8 cellular contexts compared by ENCODE assay signal in genomic region chr15:92097473-92098178, GRCh38.
DNase-seq lines count a peak whose midpoint lies in the region; ATAC-seq and TF ChIP-seq lines count a peak whose summit lies in the region.

No MANE protein-coding gene starts in this region.

- H2AFZ ChIP-seq in mesenchymal stem cell (ENCODE audit: low read depth, low read length), result no peak overlapping the region

- peak overlapping the region; percentile 23 for H3K4me2 ChIP-seq in mesenchymal stem cell (ENCODE audit: low read length, poor library complexity, severe bottlenecking)

- H3K79me1 ChIP-seq in mesenchymal stem cell (replicated peaks; ENCODE audit: low read length, poor library complexity, severe bottlenecking), result no peaks in the 10 kb centered on the region

- H2AK5ac ChIP-seq in mesenchymal stem cell (ENCODE audit: low read length, severe bottlenecking), result no peak overlapping the region

- H3K18ac ChIP-seq in mesenchymal stem cell (ENCODE audit: low read depth in 1 of 2, low read length in 2 of 2), result no peak overlapping the region

- H3K9ac ChIP-seq in mesenchymal stem cell (ENCODE audit: low read length), result no peak overlapping the region

- H2BK15ac ChIP-seq in mesenchymal stem cell (ENCODE audit: low read depth, poor library complexity, severe bottlenecking), result no peak overlapping the region

- no peak overlapping the region for H3K4ac ChIP-seq in mesenchymal stem cell (ENCODE audit: low read depth in 1 of 2, low read length in 2 of 2)

- H3K27ac ChIP-seq in mesenchymal stem cell (ENCODE audit: low read length, poor library complexity, severe bottlenecking) (no peak overlapping the region), testis (no peak overlapping the region)

- H2BK5ac ChIP-seq in mesenchymal stem cell (ENCODE audit: low read depth, low read length, poor library complexity, severe bottlenecking), result no peak overlapping the region

- no peaks in the 10 kb centered on the region for H3K9me3 ChIP-seq in mesenchymal stem cell (ENCODE audit: control insufficient read depth, low read length)
- no peaks in the 10 kb centered on the region for H3K9me3 ChIP-seq in testis

- H3K27me3 ChIP-seq in mesenchymal stem cell (ENCODE audit: control insufficient read depth in 1 of 2, insufficient read depth in 1 of 2, low read length in 2 of 2), result no peaks in the 10 kb centered on the region
- no peaks in the 10 kb centered on the region for H3K27me3 ChIP-seq in testis

- intact Hi-C loops in testis (cut with DNase I; ENCODE audit: low total_unique reads), result no loop called here

- TF ChIP-seq CTCF in testis (IDR thresholded peaks at IDR 0.05), result peak; percentile 14 to 75 (median 58)

- H2BK12ac ChIP-seq in mesenchymal stem cell (ENCODE audit: low read length in 2 of 2), result no peak overlapping the region

- no peak overlapping the region for H3K14ac ChIP-seq in mesenchymal stem cell (ENCODE audit: low read length in 2 of 2)

- peak; percentile 54 for ATAC-seq in HG02623 (IDR thresholded peaks at IDR 0.05; ENCODE audit: unreplicated experiment)

- peaks cover 0 to 27% of the 10 kb centered on the region in 2 experiments for H3K36me3 ChIP-seq in mesenchymal stem cell (ENCODE audit: control insufficient read depth in 1 of 2, insufficient read depth in 2 of 2, low read depth in 1 of 2, low read length in 2 of 2)
- no peaks in the 10 kb centered on the region for H3K36me3 ChIP-seq in testis (ENCODE audit: low read depth, missing control alignments)

- DNase-seq in activated CD8-positive, alpha-beta memory T cell treated with anti-CD3 and anti-CD28 coated beads for 24 hours, result peak; percentile 75
- no peak for DNase-seq in activated CD8-positive, alpha-beta memory T cell treated with anti-CD3 and anti-CD28 coated beads, Interleukin-2, amount 50 U/mL, for 48 hours
- peak; percentile 61 for DNase-seq in NCI-H1694 treated with DMSO at 0.1 percent for 48 hours (lab: John Stamatoyannopoulos, UW)
- DNase-seq in activated CD4-positive, alpha-beta T cell treated with anti-CD3 and anti-CD28 coated beads for 4 hours, result peak; percentile 26 to 31
- peak; percentile 73 for DNase-seq in ecto neural progenitor cell (ENCODE audit: low spot score)
- DNase-seq in mesenchymal stem cell, result peak; percentile 20
- DNase-seq in testis, result peak; percentile 48

- peaks cover 3% of the 10 kb centered on the region for H3K4me1 ChIP-seq in mesenchymal stem cell (ENCODE audit: control insufficient read depth, insufficient read depth, low read depth, low read length)
- H3K4me1 ChIP-seq in testis, result peaks cover 10% of the 10 kb centered on the region

- H4K8ac ChIP-seq in mesenchymal stem cell (ENCODE audit: low read length), result no peak overlapping the region

- TF ChIP-seq POLR2A in testis (IDR thresholded peaks at IDR 0.05), result no peak

- H2BK120ac ChIP-seq in mesenchymal stem cell (ENCODE audit: low read depth, low read length), result no peak overlapping the region

- H4K91ac ChIP-seq in mesenchymal stem cell (ENCODE audit: low read length), result no peak overlapping the region

- WGBS in mesenchymal stem cell, result 33% methylated on average over 17 of the region's 17 CpGs
- 61 to 65% methylated on average over 17 of the region's 17 CpGs for whole genome bisulfite sequencing in testis, 2 donors

- H3K4me3 ChIP-seq in mesenchymal stem cell (ENCODE audit: insufficient read depth in 1 of 2, low read depth in 1 of 2, low read length in 2 of 2) (no peak overlapping the region), testis (no peak overlapping the region)

- H3K23ac ChIP-seq in mesenchymal stem cell (ENCODE audit: low read length in 2 of 2), result no peak overlapping the region
